2 cellular contexts compared by ENCODE assay signal in genomic region chr14:93099187-93099586, GRCh38.
TF ChIP-seq lines count a peak whose summit lies in the region.

No MANE protein-coding gene starts in this region.

TF ChIP-seq in liver, 16 proteins besides CTCF, POLR2A, EP300 and RAD21:
- no peak for TF ChIP-seq FOXA2 (IDR thresholded peaks at IDR 0.05)
- peak in 1 of 2 donors; percentile 26 for TF ChIP-seq RXRA (IDR thresholded peaks at IDR 0.05)
- no peak for TF ChIP-seq YY1 (IDR thresholded peaks at IDR 0.05)
- TF ChIP-seq MAX (IDR thresholded peaks at IDR 0.05), result no peak
- peak; percentile 30 for TF ChIP-seq NR2F2 (IDR thresholded peaks at IDR 0.05)

TF ChIP-seq in HepG2, 621 proteins besides CTCF, POLR2A, EP300 and RAD21:
- TF ChIP-seq TFDP2 (CRISPR knock-in tag; IDR thresholded peaks at IDR 0.05) (no peak), ZNF607 (CRISPR knock-in tag; IDR thresholded peaks at IDR 0.05; ENCODE audit: borderline replicate concordance) (no peak), FOXM1 (CRISPR knock-in tag; IDR thresholded peaks at IDR 0.05) (no peak), ZNF761 (CRISPR knock-in tag; conservative IDR thresholded peaks at IDR 0.05) (no peak), NFE2L1 (CRISPR knock-in tag; IDR thresholded peaks at IDR 0.05; ENCODE audit: borderline replicate concordance) (no peak), ESRRA (CRISPR knock-in tag; IDR thresholded peaks at IDR 0.05; ENCODE audit: low read depth) (no peak), HNRNPLL (IDR thresholded peaks at IDR 0.05; ENCODE audit: low read depth, low read length, poor library complexity, severe bottlenecking) (no peak), ETV6 (CRISPR knock-in tag; conservative IDR thresholded peaks at IDR 0.05) (no peak), ZNF180 (CRISPR knock-in tag; IDR thresholded peaks at IDR 0.05; ENCODE audit: borderline replicate concordance, low read depth) (no peak), HINFP (CRISPR knock-in tag; IDR thresholded peaks at IDR 0.05; ENCODE audit: low read depth) (no peak), REST (IDR thresholded peaks at IDR 0.05; ENCODE audit: borderline replicate concordance in 1 of 2, low read depth in 1 of 2, low read length in 2 of 2) (no peak), THYN1 (CRISPR knock-in tag; IDR thresholded peaks at IDR 0.05; ENCODE audit: borderline replicate concordance, low read depth) (no peak)
